In genomic region chr4:186765138-186765537, GRCh38 we compare ENCODE assay signal across 1 cellular context.
TF ChIP-seq lines count a peak whose summit lies in the region.

No MANE protein-coding gene starts in this region.

TF ChIP-seq in K562, 482 proteins besides CTCF, POLR2A, EP300 and RAD21 (continued from another document):
- TF ChIP-seq MEIS2 (IDR thresholded peaks at IDR 0.05; ENCODE audit: partially characterized antibody) (peak; percentile 15), RCOR1 (IDR thresholded peaks at IDR 0.05; ENCODE audit: borderline replicate concordance in 1 of 2, low read depth in 2 of 2, low read length in 2 of 2) (0 out of 4 replicates have a peak, but pooled peaks of 1 of the 2 experiments have one; percentile 8), GABPA (tag; conservative IDR thresholded peaks at IDR 0.05; ENCODE audit: low read depth) (0 out of 2 replicates have a peak, but pooled peaks have one; percentile 45), TBP (optimal IDR thresholded peaks at IDR 0.05; ENCODE audit: low read depth, low read length) (peak; percentile 17), YBX1 (IDR thresholded peaks at IDR 0.05) (no peak), MAFK (IDR thresholded peaks at IDR 0.05; ENCODE audit: low read length) (no peak), ARID1B (IDR thresholded peaks at IDR 0.05) (0 out of 2 replicates have a peak, but pooled peaks have one; percentile 7), ZNF316 (IDR thresholded peaks at IDR 0.05) (no peak)
